17 cellular contexts compared by ENCODE assay signal in the genomic region with DNA sequence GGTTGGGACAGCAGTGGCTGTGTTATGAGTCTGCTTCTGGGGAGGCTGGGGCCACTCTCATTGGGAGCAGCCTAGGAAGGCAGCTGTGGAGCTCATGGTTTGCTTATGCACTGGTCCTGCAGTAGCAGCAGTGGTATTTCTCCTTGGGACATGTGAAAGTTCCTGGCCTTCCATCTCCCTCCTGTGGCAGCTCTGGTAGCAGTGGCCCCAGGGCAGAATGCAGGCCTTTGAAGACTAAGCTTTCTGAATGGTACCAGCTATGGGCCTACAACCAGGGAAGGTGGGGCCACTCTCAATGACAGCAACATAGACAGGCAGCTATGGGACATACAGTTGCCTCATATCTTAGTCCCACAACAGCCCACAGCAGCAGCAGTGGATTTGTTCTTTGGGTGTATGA.
DNase-seq lines count a peak whose midpoint lies in the region; FAIRE-seq and TF ChIP-seq lines count a peak whose summit lies in the region.
"Had no signal": no experiment of that assay in that cellular context is flagged by ENCODE, and none has a peak within 500 bp of the region (broad histone marks: within the 10 kb centered on the region; RNA-seq: fewer than 3 reads in every experiment).

No MANE protein-coding gene starts in this region.

- H3K56ac ChIP-seq in H1 (replicated peaks; ENCODE audit: insufficient read length, low read depth, low read length) = no peak overlapping the region

- H3K36me3 ChIP-seq in H7 (replicated peaks; ENCODE audit: control insufficient read depth, insufficient read depth, low read length) = no peaks in the 10 kb centered on the region; the same call in 1 of the 2 replicates
- no peaks in the 10 kb centered on the region for H3K36me3 ChIP-seq in H1 (ENCODE audit: control insufficient read depth in 2 of 4, insufficient read depth in 4 of 4, low read length in 3 of 4)

- no peak overlapping the region for H4K5ac ChIP-seq in H1 (ENCODE audit: insufficient read length, low read depth, low read length)

- no peaks in the 10 kb centered on the region for H3K79me1 ChIP-seq in H1 (ENCODE audit: low read depth, low read length)

- H2BK20ac ChIP-seq in H1 (ENCODE audit: low read length) = no peak overlapping the region

- no peaks in the 10 kb centered on the region for H4K20me1 ChIP-seq in H1 (replicated peaks in 1 of 2; ENCODE audit: control insufficient read depth in 1 of 2, insufficient read depth in 2 of 2, low read length in 2 of 2)

- no peak overlapping the region for H2BK120ac ChIP-seq in H1 (replicated peaks; ENCODE audit: low read depth, low read length)

- no peak for TF ChIP-seq EP300 in H1 (IDR thresholded peaks at IDR 0.05; ENCODE audit: borderline replicate concordance in 1 of 2, low read depth in 2 of 2, low read length in 2 of 2)

- no peak overlapping the region for H3K23ac ChIP-seq in H1 (ENCODE audit: insufficient read length)

- POLR2A ChIA-PET in H1 (lab: Charles Lee; ENCODE audit: partially characterized antibody) = no interaction called here

- no peak overlapping the region for H3K14ac ChIP-seq in H1 (ENCODE audit: insufficient read length)

- no peak overlapping the region for H3K9ac ChIP-seq in H1 (replicated peaks in 1 of 4; ENCODE audit: extremely low read depth in 1 of 4, low read depth in 3 of 4, low read length in 3 of 4)

- no peak overlapping the region for H3K4ac ChIP-seq in H1 (replicated peaks; ENCODE audit: insufficient read length, low read depth, low read length)

- H4K91ac ChIP-seq in H1 (replicated peaks; ENCODE audit: insufficient read length, low read length) = no peak overlapping the region

- no peaks in the 10 kb centered on the region for H3K4me1 ChIP-seq in H1 (replicated peaks in 1 of 4; ENCODE audit: control insufficient read depth in 3 of 4, insufficient read depth in 4 of 4, low read length in 3 of 4)

- no peaks in the 10 kb centered on the region for H3K79me2 ChIP-seq in H1 (ENCODE audit: control insufficient read depth in 1 of 2, insufficient read depth in 2 of 2, low read length in 2 of 2)

- TF ChIP-seq RAD21 in H1 (IDR thresholded peaks at IDR 0.05 in 1 of 2, conservative IDR thresholded peaks at IDR 0.05 in 1 of 2; ENCODE audit: low read depth in 2 of 2, low read length in 2 of 2) = peak; percentile 47 to 64

- peak in 2 of 3 experiments; percentile 18 to 42; a peak in 2 of 4 replicates for TF ChIP-seq CTCF in H1 (IDR thresholded peaks at IDR 0.05; ENCODE audit: control extremely low read depth in 1 of 3, insufficient read depth in 1 of 3, low read depth in 1 of 3, low read length in 3 of 3)

- H2BK5ac ChIP-seq in H1 (ENCODE audit: low read depth, low read length) = no peak overlapping the region

- H3K27ac ChIP-seq in H1 (ENCODE audit: low read depth, low read length) = no peak overlapping the region
- H3K27ac ChIP-seq: C4-2B had no signal

- no peak overlapping the region for H2AFZ ChIP-seq in H1 (ENCODE audit: low read length)

- no peaks in the 10 kb centered on the region for H3K27me3 ChIP-seq in H7 (ENCODE audit: control insufficient read depth, insufficient read depth, low read length)
- H3K27me3 ChIP-seq in H1 (replicated peaks in 1 of 4; ENCODE audit: control insufficient read depth in 3 of 4, extremely low read depth in 1 of 4, insufficient read depth in 3 of 4, low read length in 3 of 4) = no peaks in the 10 kb centered on the region

- H2BK12ac ChIP-seq in H1 (ENCODE audit: low read depth, low read length) = no peak overlapping the region

- no peak overlapping the region for H2BK15ac ChIP-seq in H1 (ENCODE audit: low read length)

- no peak overlapping the region for H4K8ac ChIP-seq in H1 (ENCODE audit: extremely low read depth, insufficient read depth, low read length)

- no peaks in the 10 kb centered on the region for H3K9me3 ChIP-seq in H1 (ENCODE audit: insufficient read depth in 2 of 2, low read depth in 1 of 2, low read length in 1 of 2)

- CTCF ChIA-PET in H1 (lab: Charles Lee; ENCODE audit: partially characterized antibody) = interaction anchor here (0.5 to 2.1 kb wide), 13 partner anchors 9 to 278 kb away, joined by 3 to 14 read pairs (median 3); no protein-coding TSS in a partner anchor

- TF ChIP-seq POLR2A in H1 (IDR thresholded peaks at IDR 0.05; ENCODE audit: control extremely low read depth in 1 of 2, low read depth in 2 of 2, low read length in 2 of 2) = no peak

- no peak overlapping the region for H3K4me2 ChIP-seq in H1 (ENCODE audit: insufficient read depth in 1 of 2, low read depth in 2 of 2, low read length in 2 of 2)

- no peak for FAIRE-seq in H1 (lab: Jason Lieb, UNC)
- FAIRE-seq: A204.1, D721Med, GM19239, H54 had no signal

- H3K18ac ChIP-seq in H1 (ENCODE audit: extremely low read depth, low read length) = no peak overlapping the region

- H3K4me3 ChIP-seq in H7 (ENCODE audit: insufficient read depth, low read depth, low read length) = no peak overlapping the region
- no peak overlapping the region for H3K4me3 ChIP-seq in H1 (ENCODE audit: extremely low read depth in 1 of 4, insufficient read depth in 2 of 4, low read depth in 3 of 4, low read length in 4 of 4)

- H3K23me2 ChIP-seq in H1 (ENCODE audit: low read depth, low read length) = no peaks in the 10 kb centered on the region

- DNase-seq in H7 (peak; percentile 19), H1 (ENCODE audit: low read depth in 1 of 2, low spot score in 2 of 2) (no peak), iPS-NIHi7 (ENCODE audit: extremely low spot score) (peak; percentile 40), DMS79 (lab: John Stamatoyannopoulos, UW) (no peak), glomerular visceral epithelial cell (ENCODE audit: extremely low spot score) (no peak), NCI-H1694 treated with DMSO at 0.1 percent for 48 hours (lab: John Stamatoyannopoulos, UW) (no peak), NCI-H526 treated with DMSO at 0.1 percent for 48 hours (lab: John Stamatoyannopoulos, UW) (no peak)
- DNase-seq: CD4-positive, alpha-beta memory T cell; COR-L47; DMS153; DND-41; GF-D8 had no signal

- H2AK5ac ChIP-seq in H1 (ENCODE audit: low read depth, low read length) = no peak overlapping the region

TF ChIP-seq in H1, 55 proteins besides CTCF, POLR2A, EP300 and RAD21:
- no peak for TF ChIP-seq ZNF274 (IDR thresholded peaks at IDR 0.05; ENCODE audit: borderline replicate concordance, extremely low read depth, low read length)
- TF ChIP-seq RFX5 (IDR thresholded peaks at IDR 0.05; ENCODE audit: borderline replicate concordance, low read depth, low read length) = no peak
- no peak for TF ChIP-seq GABPA (IDR thresholded peaks at IDR 0.05; ENCODE audit: borderline replicate concordance, insufficient read depth, low read length)
- TF ChIP-seq CBX5 (IDR thresholded peaks at IDR 0.05; ENCODE audit: low read depth, low read length) = no peak
- TF ChIP-seq BRCA1 (IDR thresholded peaks at IDR 0.05; ENCODE audit: low read depth, low read length) = no peak
- TF ChIP-seq TAF1 (IDR thresholded peaks at IDR 0.05; ENCODE audit: low read depth, low read length) = no peak
- TF ChIP-seq, protein P1, sequence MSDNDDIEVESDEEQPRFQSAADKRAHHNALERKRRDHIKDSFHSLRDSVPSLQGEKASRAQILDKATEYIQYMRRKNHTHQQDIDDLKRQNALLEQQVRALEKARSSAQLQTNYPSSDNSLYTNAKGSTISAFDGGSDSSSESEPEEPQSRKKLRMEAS (IDR thresholded peaks at IDR 0.05) = no peak
- TF ChIP-seq, protein P2, sequence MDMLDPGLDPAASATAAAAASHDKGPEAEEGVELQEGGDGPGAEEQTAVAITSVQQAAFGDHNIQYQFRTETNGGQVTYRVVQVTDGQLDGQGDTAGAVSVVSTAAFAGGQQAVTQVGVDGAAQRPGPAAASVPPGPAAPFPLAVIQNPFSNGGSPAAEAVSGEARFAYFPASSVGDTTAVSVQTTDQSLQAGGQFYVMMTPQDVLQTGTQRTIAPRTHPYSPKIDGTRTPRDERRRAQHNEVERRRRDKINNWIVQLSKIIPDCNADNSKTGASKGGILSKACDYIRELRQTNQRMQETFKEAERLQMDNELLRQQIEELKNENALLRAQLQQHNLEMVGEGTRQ (IDR thresholded peaks at IDR 0.05; ENCODE audit: low read length) = no peak
- TF ChIP-seq SUZ12 (IDR thresholded peaks at IDR 0.05; ENCODE audit: low read length) = no peak
- no peak for TF ChIP-seq CREB1 (IDR thresholded peaks at IDR 0.05)
- no peak for TF ChIP-seq NANOG (IDR thresholded peaks at IDR 0.05; ENCODE audit: insufficient read depth, low read depth, low read length, poor library complexity, severe bottlenecking)
- TF ChIP-seq SAP30 (IDR thresholded peaks at IDR 0.05; ENCODE audit: insufficient read depth, insufficient replicate concordance, low read length) = no peak
- no peak for TF ChIP-seq MAFK (IDR thresholded peaks at IDR 0.05; ENCODE audit: low read depth, low read length)
- TF ChIP-seq CBX8 (IDR thresholded peaks at IDR 0.05; ENCODE audit: borderline replicate concordance, low read depth, low read length) = no peak
- no peak for TF ChIP-seq POLR2AphosphoS5 (IDR thresholded peaks at IDR 0.05; ENCODE audit: low read depth, low read length)
- no peak for TF ChIP-seq SIN3A (conservative IDR thresholded peaks at IDR 0.05 in 1 of 2, IDR thresholded peaks at IDR 0.05 in 1 of 2; ENCODE audit: low read depth in 1 of 2, low read length in 2 of 2)
- TF ChIP-seq JUN (IDR thresholded peaks at IDR 0.05; ENCODE audit: low read depth, low read length) = no peak
- TF ChIP-seq, protein P3, sequence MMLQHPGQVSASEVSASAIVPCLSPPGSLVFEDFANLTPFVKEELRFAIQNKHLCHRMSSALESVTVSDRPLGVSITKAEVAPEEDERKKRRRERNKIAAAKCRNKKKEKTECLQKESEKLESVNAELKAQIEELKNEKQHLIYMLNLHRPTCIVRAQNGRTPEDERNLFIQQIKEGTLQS (IDR thresholded peaks at IDR 0.05; ENCODE audit: insufficient read depth, low read depth, low read length) = no peak
- no peak for TF ChIP-seq RNF2 (IDR thresholded peaks at IDR 0.05; ENCODE audit: borderline replicate concordance, low read depth, low read length, missing control alignments, poor library complexity, severe bottlenecking)
- no peak for TF ChIP-seq YY1 (IDR thresholded peaks at IDR 0.05; ENCODE audit: low read depth, low read length)
TF ChIP-seq in H1: peak in this region for 0.

Comparison
In these comparisons a context has a peak if more than half of its experiments do, and no peak if none do; other contexts are left out.
1. DNase-seq: peak in H7 (single experiment) and iPS-NIHi7 (single experiment); none in H1 (0 of 2), DMS79 (single experiment), glomerular visceral epithelial cell (single experiment), NCI-H1694 treated with DMSO at 0.1 percent for 48 hours (single experiment) and NCI-H526 treated with DMSO at 0.1 percent for 48 hours (single experiment).